In genomic region chr7:141071855-141072547, GRCh38 we compare ENCODE assay signal across 8 cellular contexts. TPM values are rescaled to one million over a fixed set of nuclear protein-coding genes. Genes with fewer than 3 reads are reported as not detected.
DNase-seq lines count a peak whose midpoint lies in the region; ATAC-seq, FAIRE-seq and TF ChIP-seq lines count a peak whose summit lies in the region.

No MANE protein-coding gene starts in this region.

- no peak for ATAC-seq in K562
- ATAC-seq in GM21723 (IDR thresholded peaks at IDR 0.05; ENCODE audit: unreplicated experiment): no peak
- no peak for ATAC-seq in HG03520 (IDR thresholded peaks at IDR 0.05; ENCODE audit: unreplicated experiment)
- ATAC-seq in HG03135 (IDR thresholded peaks at IDR 0.05; ENCODE audit: unreplicated experiment): no peak

- no peak overlapping the region for H3K23ac ChIP-seq in mesendoderm (ENCODE audit: low read length)

- H3K27ac ChIP-seq in K562 (ENCODE audit: extremely low read depth, low read depth, low read length) (no peak overlapping the region), mesendoderm (ENCODE audit: low read depth, low read length) (no peak overlapping the region)

- TF ChIP-seq EP300 in K562 (IDR thresholded peaks at IDR 0.05; ENCODE audit: low read length): no peak

- no peak for TF ChIP-seq POLR2A in K562 (conservative IDR thresholded peaks at IDR 0.05)

- CTCF ChIA-PET in K562 (lab: Yijun Ruan, JAX; ENCODE audit: low intra/inter-chr PET ratio): no interaction called here

- H2BK120ac ChIP-seq in mesendoderm (ENCODE audit: low read depth, low read length): no peak overlapping the region

- POLR2A ChIA-PET in K562 (lab: Yijun Ruan, JAX): interaction anchor here (0.6 kb wide), 2 partner anchors 9 to 392 kb away, joined by 3 to 4 read pairs; no protein-coding TSS in a partner anchor

- no peak for FAIRE-seq in K562 (lab: Jason Lieb, UNC)

- H4K8ac ChIP-seq in mesendoderm (ENCODE audit: low read depth, low read length): no peak overlapping the region

- H3K56ac ChIP-seq in mesendoderm (ENCODE audit: low read length): peak overlapping the region; percentile 71

- no peak overlapping the region for H2BK5ac ChIP-seq in mesendoderm (ENCODE audit: low read length)

- no peak overlapping the region for H4K5ac ChIP-seq in mesendoderm (ENCODE audit: low read length)

- H3K9me3 ChIP-seq in K562 (replicated peaks; ENCODE audit: control insufficient read depth, insufficient read depth, low read depth, low read length): no peaks in the 10 kb centered on the region

- H3K4me3 ChIP-seq in K562 (no peak overlapping the region), mesendoderm (ENCODE audit: low read length) (peak overlapping the region; percentile 37)

- no TSS peak for BruUV-seq in K562 (replicated peaks; lab: Mats Ljungman, UMichigan)

- H3K9me1 ChIP-seq in K562 (ENCODE audit: control insufficient read depth, insufficient read depth, low read length): no peaks in the 10 kb centered on the region

- no peak overlapping the region for H3K4ac ChIP-seq in mesendoderm (ENCODE audit: low read depth, low read length)

- peaks cover 49 to 56% of the 10 kb centered on the region in 2 experiments for H3K27me3 ChIP-seq in K562 (ENCODE audit: control insufficient read depth in 2 of 2, insufficient read depth in 2 of 2, low read length in 2 of 2)
- peaks cover 9% of the 10 kb centered on the region for H3K27me3 ChIP-seq in mesendoderm (ENCODE audit: insufficient read depth, low read length, poor library complexity)

- H3K4me1 ChIP-seq in K562 (replicated peaks in 1 of 2; ENCODE audit: control insufficient read depth in 2 of 2, insufficient read depth in 2 of 2, low read length in 2 of 2) (peaks cover 0 to 31% of the 10 kb centered on the region in 2 experiments; a peak in 2 of 5 replicates), mesendoderm (ENCODE audit: control insufficient read depth, low read depth, low read length) (no peaks in the 10 kb centered on the region)

- H3K9ac ChIP-seq in K562 (ENCODE audit: insufficient read depth in 1 of 2, low read depth in 2 of 2, low read length in 2 of 2) (no peak overlapping the region), mesendoderm (ENCODE audit: low read length) (peak overlapping the region; percentile 44)

- intact Hi-C loops in K562 (cut with micrococcal nuclease): loop anchor here (2.0 to 10.0 kb wide), 3 partner anchors 149 to 583 kb away; no protein-coding TSS in a partner anchor

- peak overlapping the region; percentile 45; the same call in 1 of the 2 replicates for H3K4me2 ChIP-seq in K562 (ENCODE audit: insufficient read depth, low read length)
- peak overlapping the region; percentile 82 for H3K4me2 ChIP-seq in mesendoderm (ENCODE audit: low read length)

- no peak for TF ChIP-seq RAD21 in K562 (CRISPR knock-in tag; conservative IDR thresholded peaks at IDR 0.05 in 1 of 2, IDR thresholded peaks at IDR 0.05 in 1 of 2)

- H3K79me2 ChIP-seq in K562 (ENCODE audit: control insufficient read depth, insufficient read depth, low read length) (no peaks in the 10 kb centered on the region), mesendoderm (ENCODE audit: control insufficient read depth, insufficient read depth, low read length) (no peaks in the 10 kb centered on the region)

- no peaks in the 10 kb centered on the region for H3K79me1 ChIP-seq in mesendoderm (ENCODE audit: low read length)

- H2AK5ac ChIP-seq in mesendoderm (ENCODE audit: low read length): no peak overlapping the region

- TF ChIP-seq CTCF in K562 (IDR thresholded peaks at IDR 0.05 in 2 of 3, conservative IDR thresholded peaks at IDR 0.05 in 1 of 3; ENCODE audit: insufficient read depth in 2 of 3, low read depth in 1 of 3, low read length in 3 of 3): no peak

- H3K36me3 ChIP-seq in K562 (ENCODE audit: control insufficient read depth, insufficient read depth, low read length): no peaks in the 10 kb centered on the region
- H3K36me3 ChIP-seq in mesendoderm (ENCODE audit: control insufficient read depth, insufficient read depth, low read length): no peaks in the 10 kb centered on the region

- no peak overlapping the region for H2AFZ ChIP-seq in K562 (ENCODE audit: low read depth, low read length)

- in situ Hi-C loops in K562 (cut with MboI): no loop called here

- DNase-seq in DMS79 (lab: John Stamatoyannopoulos, UW): peak; percentile 61
- DNase-seq in NCI-H1092 (lab: John Stamatoyannopoulos, UW): peak; percentile 39
- DNase-seq in K562 (ENCODE audit: extremely low read depth in 1 of 4, low spot score in 3 of 4): no peak
- DNase-seq in mesendoderm: peak; percentile 37
- DNase-seq in HUDEP-2 (lab: John Stamatoyannopoulos, UW; ENCODE audit: unreplicated experiment in 76 of 76): no peak

- WGBS in K562 (ENCODE audit: insufficient coverage, low coverage, missing lambda C conversion rate): 20% methylated on average over 21 of the region's 21 CpGs
- no CpG with 5 or more reads among the region's 21 CpGs for WGBS in mesendoderm (ENCODE audit: extremely low coverage, insufficient coverage, low lambda C conversion rate)

- H2BK15ac ChIP-seq in mesendoderm (replicated peaks; ENCODE audit: low read depth): no peak overlapping the region

- no peak overlapping the region for H3K18ac ChIP-seq in mesendoderm (ENCODE audit: low read length)

- H4K20me1 ChIP-seq in K562 (replicated peaks; ENCODE audit: control insufficient read depth, insufficient read depth, low read length): no peaks in the 10 kb centered on the region; the same call in 1 of the 2 replicates

TF ChIP-seq in K562, 482 proteins besides CTCF, POLR2A, EP300 and RAD21 (continues in another document):
- TF ChIP-seq ZC3H8 (IDR thresholded peaks at IDR 0.05): no peak
- TF ChIP-seq ZNF561 (CRISPR knock-in tag; conservative IDR thresholded peaks at IDR 0.05): no peak
- no peak for TF ChIP-seq POLR2AphosphoS5 (IDR thresholded peaks at IDR 0.05; ENCODE audit: control insufficient read depth, insufficient read depth, low read depth, low read length)
- TF ChIP-seq SMAD4 (CRISPR knock-in tag; conservative IDR thresholded peaks at IDR 0.05): no peak
- no peak for TF ChIP-seq GATAD2A (IDR thresholded peaks at IDR 0.05)
- no peak for TF ChIP-seq ZNF395 (CRISPR knock-in tag; IDR thresholded peaks at IDR 0.05)
- no peak for TF ChIP-seq ELF2 (CRISPR knock-in tag; IDR thresholded peaks at IDR 0.05)
- TF ChIP-seq NFXL1 (CRISPR knock-in tag; IDR thresholded peaks at IDR 0.05): no peak
- no peak for TF ChIP-seq RBM17 (IDR thresholded peaks at IDR 0.05; ENCODE audit: borderline replicate concordance, low read depth, low read length)
- TF ChIP-seq ZZZ3 (IDR thresholded peaks at IDR 0.05): no peak
- TF ChIP-seq PYGO2 (tag; IDR thresholded peaks at IDR 0.05): no peak

RNA-seq across cellular contexts. Expression of gene TMEM178B, which starts 1.9 kb away (rescaled TPM):
- total RNA-seq in K562 (2011; cell fraction: chromatin; rRNA removed; ENCODE audit: low replicate concordance): not detected in 2 replicates
- not detected in 2 replicates for total RNA-seq in K562 (2011; cell fraction: nucleolus; rRNA removed)
- total RNA-seq in K562 (2011; cell fraction: nucleoplasm; rRNA removed): not detected in 2 replicates
- not detected in 2 replicates for total RNA-seq in K562 (2014; rRNA removed)
- total RNA-seq in K562 (2014; rRNA removed; fragmentation: Illumina TruSeq; extraction: Trizol): under 0.01 TPM in 1 of 2 replicates, not detected in the other
- total RNA-seq in K562 (2015; rRNA removed; fragmentation: Illumina TruSeq; extraction: Trizol): 0.04 TPM in 1 of 2 replicates, not detected in the other
- 0.02 TPM in 1 of 2 replicates, not detected in the other for total RNA-seq in K562 (2021)
- polyA plus RNA-seq in K562 (2011; rRNA removed): 0.01 and 0.03 TPM in 2 replicates
- 0.01 TPM in 2 replicates for polyA plus RNA-seq in K562 (2011; cell fraction: cytosol; rRNA removed)
- polyA plus RNA-seq in K562 (2011; cell fraction: nucleus; rRNA removed): 0.01 and 0.04 TPM in 2 replicates
- 0.01 and 0.06 TPM in 2 replicates for polyA plus RNA-seq in K562 (2012)
- 0.03 TPM in 1 of 2 replicates, not detected in the other for polyA plus RNA-seq in K562 (2014; fragmentation: Illumina TruSeq; extraction: Trizol)
- polyA plus RNA-seq in K562 (2014; fragmentation: Nextera tagmentation; extraction: Ambion mirVana): not detected
- 0.01 and 0.03 TPM in 2 replicates for polyA plus RNA-seq in K562 (2014; rRNA removed)
- 0.04 and 0.06 TPM in 2 replicates for polyA minus RNA-seq in K562 (2011; rRNA and poly(A)+ RNA removed)
- polyA minus RNA-seq in K562 (2011; cell fraction: cytosol; rRNA and poly(A)+ RNA removed): not detected in 2 replicates
- under 0.01 and 0.11 TPM in 2 replicates for polyA minus RNA-seq in K562 (2011; cell fraction: nucleus; rRNA and poly(A)+ RNA removed)
- polyA plus RNA-seq in mesendoderm (2013, experiment 1 of 2): 3.8 TPM
- 3.6 TPM for polyA plus RNA-seq in mesendoderm (2013, experiment 2 of 2)

RNA-seq across cellular contexts. Expression of gene MRPS33, which starts 57.2 kb away (rescaled TPM):
- total RNA-seq in K562 (2011; cell fraction: chromatin; rRNA removed; ENCODE audit: low replicate concordance): 17.1 and 29.5 TPM in 2 replicates
- 17.8 and 19.7 TPM in 2 replicates for total RNA-seq in K562 (2011; cell fraction: nucleolus; rRNA removed)
- 27.8 and 29.4 TPM in 2 replicates for total RNA-seq in K562 (2011; cell fraction: nucleoplasm; rRNA removed)
- 70.3 and 81.1 TPM in 2 replicates for total RNA-seq in K562 (2014; rRNA removed)
- total RNA-seq in K562 (2014; rRNA removed; fragmentation: Illumina TruSeq; extraction: Trizol): 205 and 227 TPM in 2 replicates
- total RNA-seq in K562 (2015; rRNA removed; fragmentation: Illumina TruSeq; extraction: Trizol): 122 and 132 TPM in 2 replicates
- 106 and 109 TPM in 2 replicates for total RNA-seq in K562 (2021)
- polyA plus RNA-seq in K562 (2011; rRNA removed): 170 and 187 TPM in 2 replicates
- polyA plus RNA-seq in K562 (2011; cell fraction: cytosol; rRNA removed): 15.4 and 35.1 TPM in 2 replicates
- polyA plus RNA-seq in K562 (2011; cell fraction: nucleus; rRNA removed): 21.0 and 54.5 TPM in 2 replicates
- 140 and 201 TPM in 2 replicates for polyA plus RNA-seq in K562 (2012)
- polyA plus RNA-seq in K562 (2014; fragmentation: Illumina TruSeq; extraction: Trizol): 149 and 204 TPM in 2 replicates
- 100 to 1,000 TPM; 395 to 442 TPM for polyA plus RNA-seq in K562 (2014; fragmentation: Nextera tagmentation; extraction: Ambion mirVana)
- polyA plus RNA-seq in K562 (2014; rRNA removed): 109 and 123 TPM in 2 replicates
- 64.9 and 102 TPM in 2 replicates for polyA minus RNA-seq in K562 (2011; rRNA and poly(A)+ RNA removed)
- 15.6 and 19.8 TPM in 2 replicates for polyA minus RNA-seq in K562 (2011; cell fraction: cytosol; rRNA and poly(A)+ RNA removed)
- polyA minus RNA-seq in K562 (2011; cell fraction: nucleus; rRNA and poly(A)+ RNA removed): 7.7 and 18.4 TPM in 2 replicates
- polyA plus RNA-seq in mesendoderm (2013, experiment 1 of 2): 85.4 TPM
- polyA plus RNA-seq in mesendoderm (2013, experiment 2 of 2): 89.0 TPM

Comparison
In these comparisons a context has a peak if more than half of its experiments do, and no peak if none do; other contexts are left out.
1. DNase-seq: peak in DMS79 (single experiment), NCI-H1092 (single experiment) and mesendoderm (single experiment); none in K562 (0 of 4) and HUDEP-2 (0 of 76).